ENCODE assay signal across 16 cellular contexts in the genomic region with DNA sequence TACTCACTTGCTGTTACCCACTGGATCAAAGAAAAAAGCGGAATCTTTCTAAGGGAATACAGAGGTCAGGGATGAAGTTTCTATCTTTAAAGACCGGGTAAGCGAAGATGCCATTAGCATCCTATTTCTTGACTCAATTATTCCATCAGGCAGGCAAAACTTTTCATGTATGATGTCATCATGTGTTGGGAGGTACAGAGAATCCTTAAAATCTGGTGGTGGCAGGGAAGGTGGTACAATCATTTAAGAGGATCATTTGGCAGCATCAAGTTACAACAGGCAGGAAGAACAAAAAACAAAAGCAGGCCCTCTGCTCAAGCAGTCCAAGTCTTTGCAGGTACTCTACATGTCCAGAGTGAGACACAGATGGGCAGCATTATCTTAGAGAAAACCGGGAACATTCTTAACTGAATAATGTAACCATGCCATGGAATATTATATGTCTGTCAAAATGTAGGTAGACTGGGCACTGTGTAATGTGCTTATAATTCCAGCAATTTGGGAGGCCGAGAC.
"Had no signal": no experiment of that assay in that cellular context is flagged by ENCODE, and none has a peak within 500 bp of the region (broad histone marks: within the 10 kb centered on the region; RNA-seq: fewer than 3 reads in every experiment).

No MANE protein-coding gene starts in this region.

- H3K4me1 ChIP-seq: prostate gland had no signal

- H3K4me3 ChIP-seq: lung, prostate gland, spleen, upper lobe of right lung had no signal

- H3K27me3 Mint-ChIP-seq: activated T-cell treated with anti-CD3 and anti-CD28 coated beads, Interleukin-2, amount 50 U/mL, for 24 hours; brain had no signal

- H3K27me3 ChIP-seq: spleen, upper lobe of right lung had no signal

- H3K4me3 Mint-ChIP-seq: activated T-cell treated with anti-CD3 and anti-CD28 coated beads, Interleukin-2, amount 50 U/mL, for 24 hours; endodermal cell; natural killer cell had no signal

- H3K9me3 Mint-ChIP-seq: activated T-cell treated with anti-CD3 and anti-CD28 coated beads, Interleukin-2, amount 50 U/mL, for 24 hours; brain; endodermal cell; natural killer cell had no signal

- ATAC-seq: left colon, natural killer cell, sciatic nerve, upper lobe of right lung had no signal

- DNase-seq: activated gamma-delta T cell treated with Interleukin-2 at 50 U/mL for 16 hours; activated T-cell treated with anti-CD3 and anti-CD28 coated beads, Interleukin-2, amount 50 U/mL, for 24 hours; amygdala; cerebellar nuclear complex; endodermal cell; left colon; natural killer cell; occipital lobe; spleen; stimulated activated CD4-positive, alpha-beta T cell treated with anti-CD3 and anti-CD28 coated beads, Interleukin-1b, Interleukin-23, amount 100 ng/mL, for 48 hours; stimulated activated naive CD4-positive, alpha-beta T cell; upper lobe of right lung had no signal

- H3K36me3 Mint-ChIP-seq: natural killer cell had no signal

- H3K27ac ChIP-seq: prostate gland, upper lobe of right lung had no signal

- H3K9me3 ChIP-seq: prostate gland, spleen, upper lobe of right lung had no signal

- H3K27ac Mint-ChIP-seq: endodermal cell had no signal

- H3K36me3 ChIP-seq: prostate gland, upper lobe of right lung had no signal
